17 cellular contexts compared by ENCODE assay signal in genomic region chr9:115668506-115668905, GRCh38.
DNase-seq lines count a peak whose midpoint lies in the region; ATAC-seq and TF ChIP-seq lines count a peak whose summit lies in the region.
"Had no signal": no experiment of that assay in that cellular context is flagged by ENCODE, and none has a peak within 500 bp of the region (broad histone marks: within the 10 kb centered on the region; RNA-seq: fewer than 3 reads in every experiment).

No MANE protein-coding gene starts in this region.

- H3K27ac Mint-ChIP-seq in activated CD4-positive, alpha-beta memory T cell treated with anti-CD3 and anti-CD28 coated beads for 36 hours, result no peak overlapping the region
- H3K27ac Mint-ChIP-seq: naive B cell had no signal

- no peak overlapping the region for H3K4me3 ChIP-seq in body of pancreas
- H3K4me3 ChIP-seq: BLaER1, upper lobe of left lung had no signal

- no peaks in the 10 kb centered on the region for H3K4me1 ChIP-seq in body of pancreas
- H3K4me1 ChIP-seq: BLaER1, upper lobe of left lung had no signal

- intact Hi-C loops in body of pancreas (cut with DNase I), result no loop called here
- intact Hi-C loops in activated CD4-positive, alpha-beta memory T cell treated with anti-CD3 and anti-CD28 coated beads for 36 hours (cut with micrococcal nuclease), result no loop called here

- no peak for TF ChIP-seq POLR2A in body of pancreas (IDR thresholded peaks at IDR 0.05)

- ATAC-seq in body of pancreas, result peak; percentile 35

- DNase-seq in ACHN (peak; percentile 17), HT1080 (ENCODE audit: low read depth) (peak; percentile 85), body of pancreas (no peak), islet precursor cell (peak; percentile 60), NAMALWA (ENCODE audit: low spot score) (no peak), activated T-cell treated with anti-CD3 and anti-CD28 coated beads for 4 hours (no peak)
- no peak for DNase-seq in activated CD4-positive, alpha-beta memory T cell treated with anti-CD3 and anti-CD28 coated beads for 36 hours
- no peak for DNase-seq in activated CD8-positive, alpha-beta memory T cell treated with anti-CD3 and anti-CD28 coated beads, Interleukin-2, amount 50 U/mL, for 4 hours
- DNase-seq: amygdala, naive B cell, NCI-H1048, NCI-H510A, SIG-M5, small intestine, upper lobe of left lung had no signal

- POLR2A ChIA-PET in activated CD4-positive, alpha-beta memory T cell treated with anti-CD3 and anti-CD28 coated beads for 36 hours (lab: Charles Lee), result no interaction called here

- no peaks in the 10 kb centered on the region for H3K9me3 ChIP-seq in body of pancreas
- H3K9me3 ChIP-seq: BLaER1, upper lobe of left lung had no signal

- no peaks in the 10 kb centered on the region for H3K9me3 Mint-ChIP-seq in activated CD4-positive, alpha-beta memory T cell treated with anti-CD3 and anti-CD28 coated beads for 36 hours

- no peaks in the 10 kb centered on the region for H3K36me3 ChIP-seq in body of pancreas (replicated peaks in 1 of 2; ENCODE audit: insufficient read depth in 1 of 2, low read depth in 2 of 2)
- H3K36me3 ChIP-seq: BLaER1, upper lobe of left lung had no signal

- no peak overlapping the region for H3K27ac ChIP-seq in body of pancreas
- H3K27ac ChIP-seq: BLaER1, HL-60, upper lobe of left lung had no signal

- CTCF ChIA-PET in activated CD4-positive, alpha-beta memory T cell treated with anti-CD3 and anti-CD28 coated beads for 36 hours (lab: Charles Lee), result no interaction called here

- in situ Hi-C loops in ACHN (cut with HindIII; ENCODE audit: low pct_ligation_motif_present, low pct_unique_long_range_greater_than_20kb, low sequenced_read_pairs), result no loop called here

- H3K27me3 Mint-ChIP-seq in activated CD4-positive, alpha-beta memory T cell treated with anti-CD3 and anti-CD28 coated beads for 36 hours, result peaks cover 3% of the 10 kb centered on the region

- no peaks in the 10 kb centered on the region for H3K27me3 ChIP-seq in body of pancreas
- H3K27me3 ChIP-seq: BLaER1, upper lobe of left lung had no signal

- no peak for TF ChIP-seq CTCF in body of pancreas (IDR thresholded peaks at IDR 0.05)

- H3K4me3 Mint-ChIP-seq in activated CD4-positive, alpha-beta memory T cell treated with anti-CD3 and anti-CD28 coated beads for 36 hours, result no peak overlapping the region
- H3K4me3 Mint-ChIP-seq: naive B cell had no signal

- H3K4me1 Mint-ChIP-seq in activated CD4-positive, alpha-beta memory T cell treated with anti-CD3 and anti-CD28 coated beads for 36 hours (ENCODE audit: low read depth), result no peaks in the 10 kb centered on the region
- H3K4me1 Mint-ChIP-seq: naive B cell had no signal

- 59 to 74% methylated on average over 2 of the region's 2 CpGs for WGBS in body of pancreas, 2 donors

- no peaks in the 10 kb centered on the region for H3K36me3 Mint-ChIP-seq in activated CD4-positive, alpha-beta memory T cell treated with anti-CD3 and anti-CD28 coated beads for 36 hours
- H3K36me3 Mint-ChIP-seq: naive B cell had no signal

Comparison
In these comparisons a context has a peak if more than half of its experiments do, and no peak if none do; other contexts are left out.
1. DNase-seq: peak in ACHN (single experiment), HT1080 (single experiment) and islet precursor cell (single experiment); none in body of pancreas (0 of 4), activated CD4-positive, alpha-beta memory T cell treated with anti-CD3 and anti-CD28 coated beads for 36 hours (single experiment), activated CD8-positive, alpha-beta memory T cell treated with anti-CD3 and anti-CD28 coated beads, Interleukin-2, amount 50 U/mL, for 4 hours (single experiment), NAMALWA (single experiment) and activated T-cell treated with anti-CD3 and anti-CD28 coated beads for 4 hours (single experiment).